In genomic region chr22:31489632-31490495, GRCh38 we compare ENCODE assay signal across 2 cellular contexts.
TF ChIP-seq lines count a peak whose summit lies in the region.

A gene with protein sequence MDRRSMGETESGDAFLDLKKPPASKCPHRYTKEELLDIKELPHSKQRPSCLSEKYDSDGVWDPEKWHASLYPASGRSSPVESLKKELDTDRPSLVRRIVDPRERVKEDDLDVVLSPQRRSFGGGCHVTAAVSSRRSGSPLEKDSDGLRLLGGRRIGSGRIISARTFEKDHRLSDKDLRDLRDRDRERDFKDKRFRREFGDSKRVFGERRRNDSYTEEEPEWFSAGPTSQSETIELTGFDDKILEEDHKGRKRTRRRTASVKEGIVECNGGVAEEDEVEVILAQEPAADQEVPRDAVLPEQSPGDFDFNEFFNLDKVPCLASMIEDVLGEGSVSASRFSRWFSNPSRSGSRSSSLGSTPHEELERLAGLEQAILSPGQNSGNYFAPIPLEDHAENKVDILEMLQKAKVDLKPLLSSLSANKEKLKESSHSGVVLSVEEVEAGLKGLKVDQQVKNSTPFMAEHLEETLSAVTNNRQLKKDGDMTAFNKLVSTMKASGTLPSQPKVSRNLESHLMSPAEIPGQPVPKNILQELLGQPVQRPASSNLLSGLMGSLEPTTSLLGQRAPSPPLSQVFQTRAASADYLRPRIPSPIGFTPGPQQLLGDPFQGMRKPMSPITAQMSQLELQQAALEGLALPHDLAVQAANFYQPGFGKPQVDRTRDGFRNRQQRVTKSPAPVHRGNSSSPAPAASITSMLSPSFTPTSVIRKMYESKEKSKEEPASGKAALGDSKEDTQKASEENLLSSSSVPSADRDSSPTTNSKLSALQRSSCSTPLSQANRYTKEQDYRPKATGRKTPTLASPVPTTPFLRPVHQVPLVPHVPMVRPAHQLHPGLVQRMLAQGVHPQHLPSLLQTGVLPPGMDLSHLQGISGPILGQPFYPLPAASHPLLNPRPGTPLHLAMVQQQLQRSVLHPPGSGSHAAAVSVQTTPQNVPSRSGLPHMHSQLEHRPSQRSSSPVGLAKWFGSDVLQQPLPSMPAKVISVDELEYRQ (minus strand): TSS chr22:31489842. CDS start chr22:31488718, 1,124 bp downstream.

TF ChIP-seq in A549, 52 proteins besides CTCF, POLR2A, EP300 and RAD21 (continued from another document):
- TF ChIP-seq CHD2 (IDR thresholded peaks at IDR 0.05; ENCODE audit: low read length, partially characterized antibody), result no peak
- no peak for TF ChIP-seq ZSCAN20 (CRISPR knock-in tag; IDR thresholded peaks at IDR 0.05)
- TF ChIP-seq BCL3 (IDR thresholded peaks at IDR 0.05), result 0 out of 3 replicates have a peak, but pooled peaks have one; percentile 46
- TF ChIP-seq EHMT2 (IDR thresholded peaks at IDR 0.05; ENCODE audit: low read depth), result no peak
TF ChIP-seq in A549: peak in this region for 4.

TF ChIP-seq in HepG2, 621 proteins besides CTCF, POLR2A, EP300 and RAD21 (continued from another document and continues in another):
- TF ChIP-seq, protein P1, sequence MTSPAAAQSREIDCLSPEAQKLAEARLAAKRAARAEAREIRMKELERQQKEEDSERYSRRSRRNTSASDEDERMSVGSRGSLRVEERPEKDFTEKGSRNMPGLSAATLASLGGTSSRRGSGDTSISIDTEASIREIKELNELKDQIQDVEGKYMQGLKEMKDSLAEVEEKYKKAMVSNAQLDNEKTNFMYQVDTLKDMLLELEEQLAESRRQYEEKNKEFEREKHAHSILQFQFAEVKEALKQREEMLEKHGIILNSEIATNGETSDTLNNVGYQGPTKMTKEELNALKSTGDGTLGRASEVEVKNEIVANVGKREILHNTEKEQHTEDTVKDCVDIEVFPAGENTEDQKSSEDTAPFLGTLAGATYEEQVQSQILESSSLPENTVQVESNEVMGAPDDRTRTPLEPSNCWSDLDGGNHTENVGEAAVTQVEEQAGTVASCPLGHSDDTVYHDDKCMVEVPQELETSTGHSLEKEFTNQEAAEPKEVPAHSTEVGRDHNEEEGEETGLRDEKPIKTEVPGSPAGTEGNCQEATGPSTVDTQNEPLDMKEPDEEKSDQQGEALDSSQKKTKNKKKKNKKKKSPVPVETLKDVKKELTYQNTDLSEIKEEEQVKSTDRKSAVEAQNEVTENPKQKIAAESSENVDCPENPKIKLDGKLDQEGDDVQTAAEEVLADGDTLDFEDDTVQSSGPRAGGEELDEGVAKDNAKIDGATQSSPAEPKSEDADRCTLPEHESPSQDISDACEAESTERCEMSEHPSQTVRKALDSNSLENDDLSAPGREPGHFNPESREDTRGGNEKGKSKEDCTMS (CRISPR knock-in tag; conservative IDR thresholded peaks at IDR 0.05), result no peak
- peak; percentile 27; the same call in 1 of the 2 replicates for TF ChIP-seq ZZZ3 (CRISPR knock-in tag; IDR thresholded peaks at IDR 0.05; ENCODE audit: borderline replicate concordance)
- TF ChIP-seq ZSCAN5A (CRISPR knock-in tag; IDR thresholded peaks at IDR 0.05; ENCODE audit: borderline replicate concordance), result peak; percentile 70; the same call in 1 of the 2 replicates
- no peak for TF ChIP-seq TBL1XR1 (IDR thresholded peaks at IDR 0.05; ENCODE audit: borderline replicate concordance, low read length, partially characterized antibody)
- TF ChIP-seq ZNF329 (CRISPR knock-in tag; IDR thresholded peaks at IDR 0.05; ENCODE audit: low read depth), result no peak
- TF ChIP-seq SMAD9 (CRISPR knock-in tag; IDR thresholded peaks at IDR 0.05), result no peak
- peak; percentile 54; the same call in 1 of the 2 replicates for TF ChIP-seq ZNF747 (CRISPR knock-in tag; IDR thresholded peaks at IDR 0.05; ENCODE audit: borderline replicate concordance)
- TF ChIP-seq, protein P2, sequence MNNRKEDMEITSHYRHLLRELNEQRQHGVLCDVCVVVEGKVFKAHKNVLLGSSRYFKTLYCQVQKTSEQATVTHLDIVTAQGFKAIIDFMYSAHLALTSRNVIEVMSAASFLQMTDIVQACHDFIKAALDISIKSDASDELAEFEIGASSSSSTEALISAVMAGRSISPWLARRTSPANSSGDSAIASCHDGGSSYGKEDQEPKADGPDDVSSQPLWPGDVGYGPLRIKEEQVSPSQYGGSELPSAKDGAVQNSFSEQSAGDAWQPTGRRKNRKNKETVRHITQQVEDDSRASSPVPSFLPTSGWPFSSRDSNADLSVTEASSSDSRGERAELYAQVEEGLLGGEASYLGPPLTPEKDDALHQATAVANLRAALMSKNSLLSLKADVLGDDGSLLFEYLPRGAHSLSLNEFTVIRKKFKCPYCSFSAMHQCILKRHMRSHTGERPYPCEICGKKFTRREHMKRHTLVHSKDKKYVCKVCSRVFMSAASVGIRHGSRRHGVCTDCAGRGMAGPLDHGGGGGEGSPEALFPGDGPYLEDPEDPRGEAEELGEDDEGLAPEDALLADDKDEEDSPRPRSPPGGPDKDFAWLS (CRISPR knock-in tag; IDR thresholded peaks at IDR 0.05; ENCODE audit: borderline replicate concordance), result no peak
- no peak for TF ChIP-seq NFATC3 (CRISPR knock-in tag; IDR thresholded peaks at IDR 0.05)
- TF ChIP-seq USF2 (IDR thresholded peaks at IDR 0.05; ENCODE audit: low read depth, low read length), result no peak
- TF ChIP-seq USF2 (CRISPR knock-in tag; IDR thresholded peaks at IDR 0.05; ENCODE audit: borderline replicate concordance), result no peak
- TF ChIP-seq TAF1 (CRISPR knock-in tag; IDR thresholded peaks at IDR 0.05), result peak; percentile 72
- no peak for TF ChIP-seq CBX5 (CRISPR knock-in tag; IDR thresholded peaks at IDR 0.05; ENCODE audit: borderline replicate concordance)
- TF ChIP-seq, protein P3, sequence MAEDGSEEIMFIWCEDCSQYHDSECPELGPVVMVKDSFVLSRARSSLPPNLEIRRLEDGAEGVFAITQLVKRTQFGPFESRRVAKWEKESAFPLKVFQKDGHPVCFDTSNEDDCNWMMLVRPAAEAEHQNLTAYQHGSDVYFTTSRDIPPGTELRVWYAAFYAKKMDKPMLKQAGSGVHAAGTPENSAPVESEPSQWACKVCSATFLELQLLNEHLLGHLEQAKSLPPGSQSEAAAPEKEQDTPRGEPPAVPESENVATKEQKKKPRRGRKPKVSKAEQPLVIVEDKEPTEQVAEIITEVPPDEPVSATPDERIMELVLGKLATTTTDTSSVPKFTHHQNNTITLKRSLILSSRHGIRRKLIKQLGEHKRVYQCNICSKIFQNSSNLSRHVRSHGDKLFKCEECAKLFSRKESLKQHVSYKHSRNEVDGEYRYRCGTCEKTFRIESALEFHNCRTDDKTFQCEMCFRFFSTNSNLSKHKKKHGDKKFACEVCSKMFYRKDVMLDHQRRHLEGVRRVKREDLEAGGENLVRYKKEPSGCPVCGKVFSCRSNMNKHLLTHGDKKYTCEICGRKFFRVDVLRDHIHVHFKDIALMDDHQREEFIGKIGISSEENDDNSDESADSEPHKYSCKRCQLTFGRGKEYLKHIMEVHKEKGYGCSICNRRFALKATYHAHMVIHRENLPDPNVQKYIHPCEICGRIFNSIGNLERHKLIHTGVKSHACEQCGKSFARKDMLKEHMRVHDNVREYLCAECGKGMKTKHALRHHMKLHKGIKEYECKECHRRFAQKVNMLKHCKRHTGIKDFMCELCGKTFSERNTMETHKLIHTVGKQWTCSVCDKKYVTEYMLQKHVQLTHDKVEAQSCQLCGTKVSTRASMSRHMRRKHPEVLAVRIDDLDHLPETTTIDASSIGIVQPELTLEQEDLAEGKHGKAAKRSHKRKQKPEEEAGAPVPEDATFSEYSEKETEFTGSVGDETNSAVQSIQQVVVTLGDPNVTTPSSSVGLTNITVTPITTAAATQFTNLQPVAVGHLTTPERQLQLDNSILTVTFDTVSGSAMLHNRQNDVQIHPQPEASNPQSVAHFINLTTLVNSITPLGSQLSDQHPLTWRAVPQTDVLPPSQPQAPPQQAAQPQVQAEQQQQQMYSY (CRISPR knock-in tag; IDR thresholded peaks at IDR 0.05), result no peak
- peak; percentile 66 for TF ChIP-seq ZNF124 (CRISPR knock-in tag; IDR thresholded peaks at IDR 0.05)
- TF ChIP-seq MED1 (CRISPR knock-in tag; IDR thresholded peaks at IDR 0.05), result 0 out of 2 replicates have a peak, but pooled peaks have one; percentile 15
- TF ChIP-seq, protein P4, sequence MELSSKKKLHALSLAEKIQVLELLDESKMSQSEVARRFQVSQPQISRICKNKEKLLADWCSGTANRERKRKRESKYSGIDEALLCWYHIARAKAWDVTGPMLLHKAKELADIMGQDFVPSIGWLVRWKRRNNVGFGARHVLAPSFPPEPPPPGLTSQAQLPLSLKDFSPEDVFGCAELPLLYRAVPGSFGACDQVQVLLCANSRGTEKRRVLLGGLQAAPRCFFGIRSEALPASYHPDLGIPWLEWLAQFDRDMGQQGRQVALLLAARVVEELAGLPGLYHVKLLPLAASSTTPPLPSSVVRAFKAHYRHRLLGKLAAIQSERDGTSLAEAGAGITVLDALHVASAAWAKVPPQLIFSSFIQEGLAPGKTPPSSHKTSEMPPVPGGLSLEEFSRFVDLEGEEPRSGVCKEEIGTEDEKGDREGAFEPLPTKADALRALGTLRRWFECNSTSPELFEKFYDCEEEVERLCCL (CRISPR knock-in tag; IDR thresholded peaks at IDR 0.05; ENCODE audit: borderline replicate concordance), result no peak
- no peak for TF ChIP-seq NCOR1 (IDR thresholded peaks at IDR 0.05; ENCODE audit: borderline replicate concordance, low read length)
- TF ChIP-seq KDM3A (CRISPR knock-in tag; IDR thresholded peaks at IDR 0.05; ENCODE audit: low read depth), result no peak
- TF ChIP-seq HIC2 (CRISPR knock-in tag; IDR thresholded peaks at IDR 0.05; ENCODE audit: low read depth), result no peak
- peak; percentile 77 for TF ChIP-seq THAP11 (CRISPR knock-in tag; IDR thresholded peaks at IDR 0.05)
- TF ChIP-seq ZSCAN30 (CRISPR knock-in tag; IDR thresholded peaks at IDR 0.05), result no peak
- no peak for TF ChIP-seq ZNF572 (CRISPR knock-in tag; IDR thresholded peaks at IDR 0.05)
- TF ChIP-seq SMARCE1 (IDR thresholded peaks at IDR 0.05; ENCODE audit: borderline replicate concordance), result no peak
- no peak for TF ChIP-seq ZFP62 (CRISPR knock-in tag; IDR thresholded peaks at IDR 0.05)
- no peak for TF ChIP-seq ZNF7 (CRISPR knock-in tag; IDR thresholded peaks at IDR 0.05)
- 0 out of 2 replicates have a peak, but pooled peaks have one; percentile 31 for TF ChIP-seq REL (CRISPR knock-in tag; conservative IDR thresholded peaks at IDR 0.05)
- peak; percentile 36; the same call in 1 of the 2 replicates for TF ChIP-seq HCFC1 (IDR thresholded peaks at IDR 0.05; ENCODE audit: low read depth, low read length)
- TF ChIP-seq ZNF12 (CRISPR knock-in tag; IDR thresholded peaks at IDR 0.05), result no peak
- TF ChIP-seq ZNF350 (CRISPR knock-in tag; IDR thresholded peaks at IDR 0.05; ENCODE audit: borderline replicate concordance, low read depth), result 0 out of 2 replicates have a peak, but pooled peaks have one; percentile 12
- TF ChIP-seq RAD51 (IDR thresholded peaks at IDR 0.05; ENCODE audit: borderline replicate concordance), result no peak
- no peak for TF ChIP-seq NFE2 (CRISPR knock-in tag; IDR thresholded peaks at IDR 0.05)
- no peak for TF ChIP-seq MTF1 (CRISPR knock-in tag; IDR thresholded peaks at IDR 0.05)
- no peak; the same call in none of the 2 replicates for TF ChIP-seq ZMYM4 (CRISPR knock-in tag; IDR thresholded peaks at IDR 0.05)
- peak; percentile 80; the same call in 1 of the 2 replicates for TF ChIP-seq ZNF761 (CRISPR knock-in tag; conservative IDR thresholded peaks at IDR 0.05)
- no peak for TF ChIP-seq FOXM1 (CRISPR knock-in tag; IDR thresholded peaks at IDR 0.05)
- no peak for TF ChIP-seq FIP1L1 (IDR thresholded peaks at IDR 0.05; ENCODE audit: borderline replicate concordance, insufficient read depth, low read depth, low read length)
- TF ChIP-seq HNF1B (CRISPR knock-in tag; IDR thresholded peaks at IDR 0.05), result peak; percentile 48; the same call in 1 of the 2 replicates
- TF ChIP-seq ZNF20 (CRISPR knock-in tag; IDR thresholded peaks at IDR 0.05), result no peak
